Comparison of ENCODE assay signal across 9 cellular contexts in genomic region chr12:3168775-3169221, GRCh38.
DNase-seq lines count a peak whose midpoint lies in the region; ATAC-seq and TF ChIP-seq lines count a peak whose summit lies in the region.
"Had no signal": no experiment of that assay in that cellular context is flagged by ENCODE, and none has a peak within 500 bp of the region (broad histone marks: within the 10 kb centered on the region; RNA-seq: fewer than 3 reads in every experiment).

No MANE protein-coding gene starts in this region.

- no TSS peak for BruUV-seq in mammary epithelial cell (replicated peaks; lab: Mats Ljungman, UMichigan)

- CTCF ChIA-PET in mammary epithelial cell (lab: Charles Lee; ENCODE audit: low non-redundant PET) = interaction anchor here (0.6 kb wide), 1 partner anchor 33 kb away, joined by 4 read pairs; no protein-coding TSS in a partner anchor

- H3K27ac ChIP-seq in HUES48 (ENCODE audit: low read depth, low read length) (peak overlapping the region; percentile 79), mammary epithelial cell (ENCODE audit: insufficient read depth, low read depth, low read length) (peak overlapping the region; percentile 82), neural progenitor cell (no peak overlapping the region)

- no peaks in the 10 kb centered on the region for H3K9me3 Mint-ChIP-seq in neural progenitor cell
- H3K9me3 Mint-ChIP-seq: memory B cell had no signal

- DNase-seq in COLO829 (ENCODE audit: low spot score) (peak; percentile 65), mammary epithelial cell (peak; percentile 96), neural progenitor cell (ENCODE audit: low spot score) (no peak), NCI-H187 (lab: John Stamatoyannopoulos, UW) (no peak), NCI-H2081 (lab: John Stamatoyannopoulos, UW) (no peak), NCI-H2081 treated with DMSO at 0.1 percent for 48 hours (lab: John Stamatoyannopoulos, UW) (no peak)

- H3K79me2 ChIP-seq in mammary epithelial cell (ENCODE audit: insufficient read depth, low read length) = peaks cover 53% of the 10 kb centered on the region
- no peaks in the 10 kb centered on the region for H3K79me2 ChIP-seq in neural progenitor cell (ENCODE audit: low read depth)

- TF ChIP-seq CTCF in mammary epithelial cell (conservative IDR thresholded peaks at IDR 0.05 in 1 of 2, IDR thresholded peaks at IDR 0.05 in 1 of 2; ENCODE audit: extremely low read depth in 1 of 2, insufficient read depth in 1 of 2, low read depth in 1 of 2, low read length in 2 of 2) = no peak
- no peak for TF ChIP-seq CTCF in neural progenitor cell (IDR thresholded peaks at IDR 0.05)

- peaks cover 2% of the 10 kb centered on the region for H3K27me3 Mint-ChIP-seq in neural progenitor cell (ENCODE audit: insufficient read depth, low read depth)

- in situ Hi-C loops in mammary epithelial cell (cut with MboI; ENCODE audit: low sequenced_read_pairs in 2 of 2) = no loop called here

- ATAC-seq in HG03442 (IDR thresholded peaks at IDR 0.05; ENCODE audit: unreplicated experiment) = no peak

- H2AFZ ChIP-seq in mammary epithelial cell (ENCODE audit: low read depth, low read length) = peak overlapping the region; percentile 80
- no peak overlapping the region for H2AFZ ChIP-seq in neural progenitor cell (replicated peaks)

- H3K36me3 ChIP-seq in HUES48 (ENCODE audit: control insufficient read depth, insufficient read depth, low read length) (no peaks in the 10 kb centered on the region), mammary epithelial cell (ENCODE audit: insufficient read depth, low read length) (no peaks in the 10 kb centered on the region), neural progenitor cell (no peaks in the 10 kb centered on the region)

- H3F3A ChIP-seq in neural progenitor cell (ENCODE audit: low read depth) = peaks cover 10% of the 10 kb centered on the region

- peaks cover 33% of the 10 kb centered on the region for H3K4me1 ChIP-seq in HUES48 (ENCODE audit: control insufficient read depth, insufficient read depth, low read length)
- H3K4me1 ChIP-seq in mammary epithelial cell (ENCODE audit: insufficient read depth, low read length) = peaks cover 44% of the 10 kb centered on the region
- peaks cover 25% of the 10 kb centered on the region for H3K4me1 ChIP-seq in neural progenitor cell

- H3K36me3 Mint-ChIP-seq in neural progenitor cell = no peaks in the 10 kb centered on the region
- H3K36me3 Mint-ChIP-seq: memory B cell had no signal

- dilution Hi-C loops in mammary epithelial cell (cut with HindIII; ENCODE audit: low sequenced_read_pairs) = no loop called here

- 10% methylated on average over 14 of the region's 14 CpGs for WGBS in mammary epithelial cell (ENCODE audit: low coverage, missing lambda C conversion rate)

- H3K4me3 Mint-ChIP-seq in neural progenitor cell = no peak overlapping the region
- H3K4me3 Mint-ChIP-seq: memory B cell had no signal

- peak overlapping the region; percentile 81 for H3K27ac Mint-ChIP-seq in neural progenitor cell
- H3K27ac Mint-ChIP-seq: memory B cell had no signal

- no peak overlapping the region for H3K4me3 ChIP-seq in HUES48 (ENCODE audit: low read depth, low read length)
- H3K4me3 ChIP-seq in mammary epithelial cell (replicated peaks in 1 of 3; ENCODE audit: insufficient read depth in 1 of 3, low read depth in 2 of 3, low read length in 3 of 3) = peak overlapping the region in 2 of 3 experiments; percentile 5 to 30
- no peak overlapping the region for H3K4me3 ChIP-seq in neural progenitor cell

- H3K4me1 Mint-ChIP-seq in neural progenitor cell = peaks cover 59% of the 10 kb centered on the region
- H3K4me1 Mint-ChIP-seq: memory B cell had no signal

- intact Hi-C loops in mammary epithelial cell (cut with micrococcal nuclease) = no loop called here

- H3K27me3 ChIP-seq in HUES48 (ENCODE audit: control insufficient read depth, insufficient read depth, low read length) (no peaks in the 10 kb centered on the region), mammary epithelial cell (ENCODE audit: insufficient read depth, low read length) (no peaks in the 10 kb centered on the region), neural progenitor cell (no peaks in the 10 kb centered on the region)

- H3K9me3 ChIP-seq in HUES48 (ENCODE audit: control insufficient read depth, insufficient read depth, low read length) (no peaks in the 10 kb centered on the region), mammary epithelial cell (replicated peaks; ENCODE audit: insufficient read depth, low read length) (no peaks in the 10 kb centered on the region), neural progenitor cell (ENCODE audit: low read depth) (no peaks in the 10 kb centered on the region)

- H3K9ac ChIP-seq in HUES48 (ENCODE audit: low read depth, low read length) = no peak overlapping the region
- H3K9ac ChIP-seq in mammary epithelial cell (ENCODE audit: insufficient read depth, low read length) = peak overlapping the region; percentile 51
- no peak overlapping the region for H3K9ac ChIP-seq in neural progenitor cell

- H3K4me2 ChIP-seq in mammary epithelial cell (ENCODE audit: insufficient read depth, low read depth, low read length) = peak overlapping the region; percentile 79
- no peak overlapping the region for H3K4me2 ChIP-seq in neural progenitor cell

- no peaks in the 10 kb centered on the region for H4K20me1 ChIP-seq in mammary epithelial cell (ENCODE audit: insufficient read depth, low read length)
- H4K20me1 ChIP-seq in neural progenitor cell (ENCODE audit: low read depth) = peaks cover 41% of the 10 kb centered on the region

Comparison
In these comparisons a context has a peak if more than half of its experiments do, and no peak if none do; other contexts are left out.
1. DNase-seq: peak in COLO829 (single experiment) and mammary epithelial cell (single experiment); none in neural progenitor cell (single experiment), NCI-H187 (0 of 2), NCI-H2081 (0 of 2) and NCI-H2081 treated with DMSO at 0.1 percent for 48 hours (single experiment).
2. H3K4me3 ChIP-seq: peak in mammary epithelial cell (2 of 3); none in HUES48 (single experiment) and neural progenitor cell (single experiment).